Comparison of ENCODE assay signal across 8 cellular contexts in the genomic region with DNA sequence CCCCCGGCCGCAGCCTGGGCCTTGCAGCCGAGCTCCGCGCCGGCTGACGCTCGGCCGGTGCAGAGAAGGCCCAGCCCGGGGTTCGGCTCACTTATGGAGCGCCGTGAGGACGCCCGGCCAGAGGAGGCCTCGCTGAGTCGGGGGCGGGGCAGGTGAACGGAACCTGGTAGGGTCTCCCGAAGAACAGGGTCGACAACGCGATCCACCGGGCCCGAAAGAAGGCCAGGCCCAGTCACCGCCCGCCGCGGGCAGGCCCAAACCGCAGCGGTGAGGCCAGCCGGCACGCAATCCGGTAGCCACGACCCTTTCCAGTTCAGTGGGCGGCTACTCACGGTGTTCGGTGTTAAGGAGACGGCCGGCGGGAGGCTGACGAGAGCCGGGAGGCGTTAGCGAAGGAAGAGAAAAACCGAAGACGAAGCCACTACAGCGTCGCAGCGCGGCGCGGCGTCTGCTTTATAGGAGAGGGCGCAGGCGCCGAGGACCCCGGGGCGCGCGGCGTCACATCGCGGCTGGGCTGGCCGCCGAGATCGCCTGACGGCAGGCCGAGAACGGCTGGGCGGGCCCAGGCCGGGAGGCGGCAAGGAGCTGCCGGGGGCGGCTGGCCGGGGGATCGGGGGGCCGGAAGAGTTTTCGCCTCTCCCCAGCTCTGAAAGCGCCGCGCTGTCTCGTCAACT. TPM values are rescaled to one million over a fixed set of nuclear protein-coding genes. Genes with fewer than 3 reads are reported as not detected.
DNase-seq lines count a peak whose midpoint lies in the region; ATAC-seq, FAIRE-seq and TF ChIP-seq lines count a peak whose summit lies in the region.

A gene (minus strand): TSS at position 428 of the 674 bp plus-strand sequence. CDS start 2,928 bp downstream, outside the sequence.

- H3K27ac ChIP-seq in CD8-positive, alpha-beta T cell (ENCODE audit: low read depth, low read length), result peak within 1 kb of the TSS; percentile 98
- H3K27ac ChIP-seq in H1 (ENCODE audit: low read depth, low read length), result peak within 1 kb of the TSS; percentile 95
- H3K27ac ChIP-seq in mesenchymal stem cell (ENCODE audit: low read length, poor library complexity, severe bottlenecking), result peak within 1 kb of the TSS; percentile 95

- peaks cover 2 to 8% of the 10 kb centered on the region in 2 experiments for H4K20me1 ChIP-seq in H1 (replicated peaks in 1 of 2; ENCODE audit: control insufficient read depth in 1 of 2, insufficient read depth in 2 of 2, low read length in 2 of 2)

- H2AFZ ChIP-seq in H1 (ENCODE audit: low read length) (peak within 1 kb of the TSS; percentile 89), mesenchymal stem cell (ENCODE audit: low read depth, low read length) (peak within 1 kb of the TSS; percentile 67)

- H2BK120ac ChIP-seq in H1 (replicated peaks; ENCODE audit: low read depth, low read length) (no peak within 1 kb of the TSS), mesenchymal stem cell (ENCODE audit: low read depth, low read length) (peak within 1 kb of the TSS; percentile 98)

- H3K9ac ChIP-seq in NT2/D1 (ENCODE audit: insufficient read length, low read depth) (peak within 1 kb of the TSS; percentile 90), H1 (replicated peaks in 1 of 4; ENCODE audit: extremely low read depth in 1 of 4, low read depth in 3 of 4, low read length in 3 of 4) (peak within 1 kb of the TSS; percentile 90 to 96 (median 94)), mesenchymal stem cell (ENCODE audit: low read length) (peak within 1 kb of the TSS; percentile 98)

- H3K23ac ChIP-seq in H1 (ENCODE audit: insufficient read length), result no peak within 1 kb of the TSS
- peak within 1 kb of the TSS in 1 of 2 experiments; percentile 99 for H3K23ac ChIP-seq in mesenchymal stem cell (ENCODE audit: low read length in 2 of 2)

- H3K4me2 ChIP-seq in H1 (ENCODE audit: insufficient read depth in 1 of 2, low read depth in 2 of 2, low read length in 2 of 2) (peak within 1 kb of the TSS; percentile 90 to 93), mesenchymal stem cell (ENCODE audit: low read length, poor library complexity, severe bottlenecking) (peak within 1 kb of the TSS; percentile 93)

- peak within 1 kb of the TSS; percentile 76 for H4K91ac ChIP-seq in H1 (replicated peaks; ENCODE audit: insufficient read length, low read length)
- H4K91ac ChIP-seq in mesenchymal stem cell (ENCODE audit: low read length), result peak within 1 kb of the TSS; percentile 94

- H3K56ac ChIP-seq in H1 (replicated peaks; ENCODE audit: insufficient read length, low read depth, low read length), result peak within 1 kb of the TSS; percentile 80

- TF ChIP-seq RAD21 in H1 (IDR thresholded peaks at IDR 0.05 in 1 of 2, conservative IDR thresholded peaks at IDR 0.05 in 1 of 2; ENCODE audit: low read depth in 2 of 2, low read length in 2 of 2), result no peak

- H3K4me3 Mint-ChIP-seq in CD8-positive, alpha-beta T cell, result peak within 1 kb of the TSS; percentile 98
- H3K4me3 Mint-ChIP-seq in activated CD8-positive, alpha-beta memory T cell treated with anti-CD3 and anti-CD28 coated beads, Interleukin-2, amount 10 ng/mL, durations not matched to agents 7 days and 5 days, result peak within 1 kb of the TSS; percentile 97

- peak within 1 kb of the TSS; percentile 99 for H3K27ac Mint-ChIP-seq in CD8-positive, alpha-beta T cell
- H3K27ac Mint-ChIP-seq in activated CD8-positive, alpha-beta memory T cell treated with anti-CD3 and anti-CD28 coated beads, Interleukin-2, amount 10 ng/mL, durations not matched to agents 7 days and 5 days, result peak within 1 kb of the TSS; percentile 97

- no peaks in the 10 kb centered on the region for H3K27me3 ChIP-seq in CD8-positive, alpha-beta T cell (ENCODE audit: insufficient read depth, low read length)
- no peaks in the 10 kb centered on the region for H3K27me3 ChIP-seq in NT2/D1 (ENCODE audit: insufficient read depth, insufficient read length)
- H3K27me3 ChIP-seq in H1 (replicated peaks in 1 of 4; ENCODE audit: control insufficient read depth in 3 of 4, extremely low read depth in 1 of 4, insufficient read depth in 3 of 4, low read length in 3 of 4), result no peaks in the 10 kb centered on the region
- H3K27me3 ChIP-seq in mesenchymal stem cell (ENCODE audit: control insufficient read depth in 1 of 2, insufficient read depth in 1 of 2, low read length in 2 of 2), result no peaks in the 10 kb centered on the region

- peaks cover 31% of the 10 kb centered on the region for H3K36me3 Mint-ChIP-seq in CD8-positive, alpha-beta T cell
- H3K36me3 Mint-ChIP-seq in activated CD8-positive, alpha-beta memory T cell treated with anti-CD3 and anti-CD28 coated beads, Interleukin-2, amount 10 ng/mL, durations not matched to agents 7 days and 5 days, result peaks cover 20% of the 10 kb centered on the region

- peaks cover 14 to 41% of the 10 kb centered on the region in 2 experiments for H3K79me2 ChIP-seq in H1 (ENCODE audit: control insufficient read depth in 1 of 2, insufficient read depth in 2 of 2, low read length in 2 of 2)

- H2BK5ac ChIP-seq in H1 (ENCODE audit: low read depth, low read length) (peak within 1 kb of the TSS; percentile 95), mesenchymal stem cell (ENCODE audit: low read depth, low read length, poor library complexity, severe bottlenecking) (peak within 1 kb of the TSS; percentile 100)

- WGBS in H1 (ENCODE audit: extremely low coverage in 1 of 2, insufficient coverage in 1 of 2, insufficient read length in 1 of 2, insufficient replicate concordance in 2 of 2, low coverage in 1 of 2, low lambda C conversion rate in 2 of 2, missing lambda C conversion rate in 1 of 2), 2 experiments, result 2% methylated on average over 76 of the region's 83 CpGs; no CpG with 5 or more reads in 1 of the 2 experiments
- WGBS in mesenchymal stem cell, result under 1% methylated on average over 82 of the region's 83 CpGs

- POLR2A ChIA-PET in CD8-positive, alpha-beta T cell (lab: Charles Lee), result interaction anchor here (0.6 to 4.4 kb wide), 39 partner anchors 9 to 1125 kb away, joined by 3 to 57 read pairs (median 4); a partner anchor contains a TSS
- POLR2A ChIA-PET in H1 (lab: Charles Lee; ENCODE audit: partially characterized antibody), result interaction anchor here (0.5 to 4.9 kb wide), 62 partner anchors 8 to 472 kb away, joined by 3 to 58 read pairs (median 4); a partner anchor contains a TSS

- H3K9me3 Mint-ChIP-seq in CD8-positive, alpha-beta T cell, result no peaks in the 10 kb centered on the region
- H3K9me3 Mint-ChIP-seq in activated CD8-positive, alpha-beta memory T cell treated with anti-CD3 and anti-CD28 coated beads, Interleukin-2, amount 10 ng/mL, durations not matched to agents 7 days and 5 days (ENCODE audit: low read depth), result no peaks in the 10 kb centered on the region

- H2BK15ac ChIP-seq in H1 (ENCODE audit: low read length) (peak within 1 kb of the TSS; percentile 12; the same call in 1 of the 2 replicates), mesenchymal stem cell (ENCODE audit: low read depth, poor library complexity, severe bottlenecking) (peak within 1 kb of the TSS; percentile 80)

- H3K18ac ChIP-seq in H1 (ENCODE audit: extremely low read depth, low read length) (peak within 1 kb of the TSS; percentile 49), mesenchymal stem cell (ENCODE audit: low read depth in 1 of 2, low read length in 2 of 2) (peak within 1 kb of the TSS; percentile 97 to 99)

- TF ChIP-seq EP300 in H1 (IDR thresholded peaks at IDR 0.05; ENCODE audit: borderline replicate concordance in 1 of 2, low read depth in 2 of 2, low read length in 2 of 2), result peak in 1 of 2 experiments; percentile 44; a peak in 1 of 3 replicates

- no peaks in the 10 kb centered on the region for H3K9me3 ChIP-seq in CD8-positive, alpha-beta T cell (ENCODE audit: low read length)
- H3K9me3 ChIP-seq in NT2/D1 (ENCODE audit: insufficient read depth, low read length), result no peaks in the 10 kb centered on the region
- no peaks in the 10 kb centered on the region for H3K9me3 ChIP-seq in H1 (ENCODE audit: insufficient read depth in 2 of 2, low read depth in 1 of 2, low read length in 1 of 2)
- H3K9me3 ChIP-seq in mesenchymal stem cell (ENCODE audit: control insufficient read depth, low read length), result no peaks in the 10 kb centered on the region

- no peaks in the 10 kb centered on the region for H3K27me3 Mint-ChIP-seq in CD8-positive, alpha-beta T cell (ENCODE audit: low read depth)
- H3K27me3 Mint-ChIP-seq in activated CD8-positive, alpha-beta memory T cell treated with anti-CD3 and anti-CD28 coated beads, Interleukin-2, amount 10 ng/mL, durations not matched to agents 7 days and 5 days, result no peaks in the 10 kb centered on the region

- peaks cover 34% of the 10 kb centered on the region for H3K4me1 Mint-ChIP-seq in CD8-positive, alpha-beta T cell (ENCODE audit: low read depth)
- peaks cover 26% of the 10 kb centered on the region for H3K4me1 Mint-ChIP-seq in activated CD8-positive, alpha-beta memory T cell treated with anti-CD3 and anti-CD28 coated beads, Interleukin-2, amount 10 ng/mL, durations not matched to agents 7 days and 5 days

- peak within 1 kb of the TSS; percentile 98 for H3K4me3 ChIP-seq in CD8-positive, alpha-beta T cell (ENCODE audit: low read depth, low read length)
- H3K4me3 ChIP-seq in NT2/D1 (ENCODE audit: insufficient read length, low read depth) (peak within 1 kb of the TSS; percentile 86), H1 (ENCODE audit: extremely low read depth in 1 of 4, insufficient read depth in 2 of 4, low read depth in 3 of 4, low read length in 4 of 4) (peak within 1 kb of the TSS; percentile 63 to 95 (median 84)), mesenchymal stem cell (ENCODE audit: insufficient read depth in 1 of 2, low read depth in 1 of 2, low read length in 2 of 2) (peak within 1 kb of the TSS; percentile 98 to 99)

- H3K36me3 ChIP-seq in CD8-positive, alpha-beta T cell (ENCODE audit: insufficient read depth, low read length), result peaks cover 8% of the 10 kb centered on the region
- H3K36me3 ChIP-seq in NT2/D1 (ENCODE audit: insufficient read depth, insufficient read length, low read length), result peaks cover 15% of the 10 kb centered on the region
- H3K36me3 ChIP-seq in H1 (ENCODE audit: control insufficient read depth in 2 of 4, insufficient read depth in 4 of 4, low read length in 3 of 4), result peaks cover 0 to 14% (median 6%) of the 10 kb centered on the region in 4 experiments; a peak in 3 of 8 replicates
- peaks cover 16 to 19% of the 10 kb centered on the region in 2 experiments for H3K36me3 ChIP-seq in mesenchymal stem cell (ENCODE audit: control insufficient read depth in 1 of 2, insufficient read depth in 2 of 2, low read depth in 1 of 2, low read length in 2 of 2)

- TF ChIP-seq POLR2A in H1 (IDR thresholded peaks at IDR 0.05; ENCODE audit: control extremely low read depth in 1 of 2, low read depth in 2 of 2, low read length in 2 of 2), result peak; percentile 98 to 99

- H3K4ac ChIP-seq in H1 (replicated peaks; ENCODE audit: insufficient read length, low read depth, low read length) (peak within 1 kb of the TSS; percentile 95), mesenchymal stem cell (ENCODE audit: low read depth in 1 of 2, low read length in 2 of 2) (peak within 1 kb of the TSS; percentile 94 to 98)

- FAIRE-seq in H1 (lab: Jason Lieb, UNC), result no peak

- H4K5ac ChIP-seq in H1 (ENCODE audit: insufficient read length, low read depth, low read length), result peak within 1 kb of the TSS; percentile 93

- H2BK12ac ChIP-seq in H1 (ENCODE audit: low read depth, low read length) (peak within 1 kb of the TSS; percentile 64), mesenchymal stem cell (ENCODE audit: low read length in 2 of 2) (peak within 1 kb of the TSS; percentile 66 to 95)

- H4K8ac ChIP-seq in H1 (ENCODE audit: extremely low read depth, insufficient read depth, low read length) (peak within 1 kb of the TSS; percentile 93), mesenchymal stem cell (ENCODE audit: low read length) (peak within 1 kb of the TSS; percentile 99)

- H3K4me1 ChIP-seq in CD8-positive, alpha-beta T cell (ENCODE audit: insufficient read depth, low read length), result peaks cover 31% of the 10 kb centered on the region
- H3K4me1 ChIP-seq in NT2/D1 (ENCODE audit: insufficient read depth, insufficient read length), result peaks cover 7% of the 10 kb centered on the region
- H3K4me1 ChIP-seq in H1 (replicated peaks in 1 of 4; ENCODE audit: control insufficient read depth in 3 of 4, insufficient read depth in 4 of 4, low read length in 3 of 4), result peaks cover 0 to 3% (median 0%) of the 10 kb centered on the region in 4 experiments; a peak in 4 of 7 replicates
- peaks cover 6% of the 10 kb centered on the region for H3K4me1 ChIP-seq in mesenchymal stem cell (ENCODE audit: control insufficient read depth, insufficient read depth, low read depth, low read length)

- CTCF ChIA-PET in CD8-positive, alpha-beta T cell (lab: Charles Lee), result interaction anchor here (0.5 to 2.9 kb wide), 4 partner anchors 35 to 485 kb away, joined by 3 to 14 read pairs (median 4); no protein-coding TSS in a partner anchor
- CTCF ChIA-PET in activated CD8-positive, alpha-beta memory T cell treated with anti-CD3 and anti-CD28 coated beads, Interleukin-2, amount 10 ng/mL, durations not matched to agents 7 days and 5 days (lab: Charles Lee), result interaction anchor here (0.6 to 1.3 kb wide), 6 partner anchors 11 to 137 kb away, joined by 3 to 5 read pairs (median 4); no protein-coding TSS in a partner anchor
- CTCF ChIA-PET in H1 (lab: Charles Lee; ENCODE audit: partially characterized antibody), result interaction anchor here (0.9 to 2.2 kb wide), 3 partner anchors 12 to 49 kb away, joined by 3 to 8 read pairs (median 3); a partner anchor contains a TSS

- peaks cover 3% of the 10 kb centered on the region for H3K23me2 ChIP-seq in H1 (ENCODE audit: low read depth, low read length)

- H2BK20ac ChIP-seq in H1 (ENCODE audit: low read length), result no peak within 1 kb of the TSS; the same call in 1 of the 2 replicates

- intact Hi-C loops in CD8-positive, alpha-beta T cell (cut with DNase I, micrococcal nuclease), result loop anchor here (1.0 to 10.0 kb wide), 9 partner anchors 16 to 348 kb away; a partner anchor contains a TSS

- H2AK5ac ChIP-seq in H1 (ENCODE audit: low read depth, low read length) (peak within 1 kb of the TSS; percentile 94), mesenchymal stem cell (ENCODE audit: low read length, severe bottlenecking) (peak within 1 kb of the TSS; percentile 98)

- no peak for TF ChIP-seq CTCF in CD8-positive, alpha-beta T cell (IDR thresholded peaks at IDR 0.05)
- no peak for TF ChIP-seq CTCF in H1 (IDR thresholded peaks at IDR 0.05; ENCODE audit: control extremely low read depth in 1 of 3, insufficient read depth in 1 of 3, low read depth in 1 of 3, low read length in 3 of 3)

- DNase-seq in CD8-positive, alpha-beta T cell, result peak; percentile 79 to 93 (median 83)
- DNase-seq in NT2/D1 (ENCODE audit: low read depth, low spot score), result peak; percentile 56
- DNase-seq in activated CD8-positive, alpha-beta memory T cell treated with anti-CD3 and anti-CD28 coated beads, Interleukin-2, amount 10 ng/mL, durations not matched to agents 7 days and 5 days, result peak; percentile 87
- peak; percentile 41 to 93 for DNase-seq in H1 (ENCODE audit: low read depth in 1 of 2, low spot score in 2 of 2)
- DNase-seq in mesenchymal stem cell, result peak; percentile 91
- peak; percentile 76 for DNase-seq in stimulated activated CD8-positive, alpha-beta memory T cell treated with anti-CD3 and anti-CD28 coated beads, Interleukin-12 subunit alpha, Interleukin-12 subunit beta, amount 100 ng/mL, for 24 hours (ENCODE audit: extremely low read depth)

- no peaks in the 10 kb centered on the region; the same call in 1 of the 2 replicates for H3K79me1 ChIP-seq in H1 (ENCODE audit: low read depth, low read length)
- H3K79me1 ChIP-seq in mesenchymal stem cell (replicated peaks; ENCODE audit: low read length, poor library complexity, severe bottlenecking), result peaks cover 11% of the 10 kb centered on the region

- peak; percentile 88 for ATAC-seq in CD8-positive, alpha-beta T cell
- ATAC-seq in GM19438 (IDR thresholded peaks at IDR 0.05; ENCODE audit: low read depth, unreplicated experiment), result peak; percentile 83
- peak; percentile 72 for ATAC-seq in HG03571 (IDR thresholded peaks at IDR 0.05; ENCODE audit: unreplicated experiment)
- ATAC-seq in activated CD8-positive, alpha-beta memory T cell treated with anti-CD3 and anti-CD28 coated beads, Interleukin-2, amount 10 ng/mL, durations not matched to agents 7 days and 5 days, result peak; percentile 84

- H3K14ac ChIP-seq in H1 (ENCODE audit: insufficient read length) (no peak within 1 kb of the TSS), mesenchymal stem cell (ENCODE audit: low read length in 2 of 2) (peak within 1 kb of the TSS; percentile 86 to 99)

RNA-seq across cellular contexts. Expression of the gene that starts here (rescaled TPM):
- total RNA-seq in CD8-positive, alpha-beta T cell, result 100 to 1,000 TPM; 290 to 301 TPM
- 100 to 1,000 TPM; 172 to 189 TPM for total RNA-seq in activated CD8-positive, alpha-beta memory T cell treated with anti-CD3 and anti-CD28 coated beads, Interleukin-2, amount 10 ng/mL, durations not matched to agents 7 days and 5 days
- 326 and 332 TPM in 2 replicates for total RNA-seq in H1 (2021; fragmentation: NEBNext Ultra II Directional; extraction: Animal tissue kit (Norgen Biotek cat#: 25700))
- 86.4 and 163 TPM in 2 replicates for polyA plus RNA-seq in H1 (2011; rRNA removed)
- 268 TPM for polyA plus RNA-seq in H1 (2011; cell fraction: cytosol; rRNA removed)
- polyA plus RNA-seq in H1 (2011; cell fraction: nucleus; rRNA removed), result 62.2 TPM
- polyA plus RNA-seq in H1 (2012, experiment 1 of 2), result 368 to 573 TPM (median 403 TPM) in 4 replicates
- 106 TPM for polyA plus RNA-seq in H1 (2012, experiment 2 of 2)
- polyA plus RNA-seq in H1 (2013, experiment 1 of 2), result 502 TPM
- polyA plus RNA-seq in H1 (2013, experiment 2 of 2), result 505 TPM
- polyA minus RNA-seq in H1 (2011; rRNA and poly(A)+ RNA removed), result 126 and 158 TPM in 2 replicates
- polyA minus RNA-seq in H1 (2011; cell fraction: cytosol; rRNA and poly(A)+ RNA removed), result 107 TPM
- 64.5 TPM for polyA minus RNA-seq in H1 (2011; cell fraction: nucleus; rRNA and poly(A)+ RNA removed)
- polyA plus RNA-seq in mesenchymal stem cell (2013, experiment 1 of 2), result 556 TPM
- 556 TPM for polyA plus RNA-seq in mesenchymal stem cell (2013, experiment 2 of 2)

Comparison
In these comparisons a context has a peak if more than half of its experiments do, and no peak if none do; other contexts are left out.
1. Peak in every context shown above with its lines: DNase-seq, ATAC-seq, H3K4me3 ChIP-seq and H3K27ac ChIP-seq.